1 cellular context compared by ENCODE assay signal in the genomic region with DNA sequence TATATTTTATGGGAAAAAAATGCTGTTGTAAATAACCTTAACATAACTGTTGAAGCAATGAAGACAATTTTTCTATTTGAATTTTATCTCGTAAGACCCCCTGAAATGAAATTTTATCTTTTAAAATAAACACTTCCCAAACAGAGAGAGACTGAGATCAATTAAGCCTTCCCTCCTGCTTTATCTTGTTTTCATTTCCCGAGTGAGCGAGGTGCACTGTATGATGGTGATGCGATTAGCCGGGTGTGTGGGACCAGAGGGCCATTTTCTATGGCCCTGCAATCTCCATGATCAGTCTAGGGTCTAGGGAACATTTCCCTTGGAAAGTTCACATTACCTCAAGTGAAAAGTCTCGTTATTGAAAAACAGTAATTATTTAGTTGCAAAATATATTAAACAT.
TF ChIP-seq lines count a peak whose summit lies in the region.

No MANE protein-coding gene starts in this region.

TF ChIP-seq in IMR-90, 13 proteins besides CTCF, POLR2A, EP300 and RAD21:
- no peak for TF ChIP-seq SMC3 (IDR thresholded peaks at IDR 0.05; ENCODE audit: low read depth, low read length)
- no peak for TF ChIP-seq CEBPB (IDR thresholded peaks at IDR 0.05; ENCODE audit: low read depth, low read length)
- TF ChIP-seq MAFK (IDR thresholded peaks at IDR 0.05; ENCODE audit: low read depth, low read length), result no peak
- no peak for TF ChIP-seq NFE2L2 (IDR thresholded peaks at IDR 0.05; ENCODE audit: low read depth, low read length)
- TF ChIP-seq, protein P1, sequence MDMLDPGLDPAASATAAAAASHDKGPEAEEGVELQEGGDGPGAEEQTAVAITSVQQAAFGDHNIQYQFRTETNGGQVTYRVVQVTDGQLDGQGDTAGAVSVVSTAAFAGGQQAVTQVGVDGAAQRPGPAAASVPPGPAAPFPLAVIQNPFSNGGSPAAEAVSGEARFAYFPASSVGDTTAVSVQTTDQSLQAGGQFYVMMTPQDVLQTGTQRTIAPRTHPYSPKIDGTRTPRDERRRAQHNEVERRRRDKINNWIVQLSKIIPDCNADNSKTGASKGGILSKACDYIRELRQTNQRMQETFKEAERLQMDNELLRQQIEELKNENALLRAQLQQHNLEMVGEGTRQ (IDR thresholded peaks at IDR 0.05; ENCODE audit: low read depth, low read length), result no peak
- TF ChIP-seq MXI1 (IDR thresholded peaks at IDR 0.05; ENCODE audit: borderline replicate concordance, low read depth, low read length), result no peak
- TF ChIP-seq FOS (IDR thresholded peaks at IDR 0.05; ENCODE audit: low read depth, low read length), result no peak
- TF ChIP-seq CHD1 (IDR thresholded peaks at IDR 0.05; ENCODE audit: low read depth, low read length), result no peak
- no peak for TF ChIP-seq RFX5 (IDR thresholded peaks at IDR 0.05; ENCODE audit: low read depth, low read length)
- TF ChIP-seq, protein P2, sequence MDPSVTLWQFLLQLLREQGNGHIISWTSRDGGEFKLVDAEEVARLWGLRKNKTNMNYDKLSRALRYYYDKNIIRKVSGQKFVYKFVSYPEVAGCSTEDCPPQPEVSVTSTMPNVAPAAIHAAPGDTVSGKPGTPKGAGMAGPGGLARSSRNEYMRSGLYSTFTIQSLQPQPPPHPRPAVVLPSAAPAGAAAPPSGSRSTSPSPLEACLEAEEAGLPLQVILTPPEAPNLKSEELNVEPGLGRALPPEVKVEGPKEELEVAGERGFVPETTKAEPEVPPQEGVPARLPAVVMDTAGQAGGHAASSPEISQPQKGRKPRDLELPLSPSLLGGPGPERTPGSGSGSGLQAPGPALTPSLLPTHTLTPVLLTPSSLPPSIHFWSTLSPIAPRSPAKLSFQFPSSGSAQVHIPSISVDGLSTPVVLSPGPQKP (IDR thresholded peaks at IDR 0.05; ENCODE audit: borderline replicate concordance, low read depth, low read length), result no peak
- no peak for TF ChIP-seq RCOR1 (IDR thresholded peaks at IDR 0.05; ENCODE audit: insufficient replicate concordance, low read length)
- no peak for TF ChIP-seq BHLHE40 (IDR thresholded peaks at IDR 0.05; ENCODE audit: low read depth, low read length)
- no peak for TF ChIP-seq MAZ (IDR thresholded peaks at IDR 0.05; ENCODE audit: borderline replicate concordance, low read depth, low read length)
